8 cellular contexts compared by ENCODE assay signal in the genomic region with DNA sequence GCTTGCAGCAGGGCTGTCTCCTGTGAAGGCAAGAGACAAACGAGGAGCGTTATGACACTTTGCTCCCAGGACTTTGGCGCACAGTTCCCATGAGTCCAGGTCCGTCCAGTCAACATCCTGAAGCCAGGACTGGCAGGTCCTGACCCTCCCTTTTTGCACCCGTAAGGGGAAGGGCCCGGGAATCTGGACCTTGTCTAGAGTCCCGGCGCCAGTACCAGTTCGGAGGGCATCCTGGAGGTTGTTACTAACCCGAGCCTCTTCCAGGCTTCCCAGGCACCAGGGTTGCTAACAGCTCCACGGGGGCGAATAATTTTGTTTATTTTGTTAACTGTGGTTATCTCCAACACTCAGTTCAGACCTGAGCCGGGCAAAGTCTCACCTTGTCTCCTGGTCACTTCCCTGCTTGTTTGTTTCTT. TPM values are rescaled to one million over a fixed set of nuclear protein-coding genes. Genes with fewer than 3 reads are reported as not detected.
DNase-seq lines count a peak whose midpoint lies in the region; ATAC-seq, FAIRE-seq and TF ChIP-seq lines count a peak whose summit lies in the region.

No MANE protein-coding gene starts in this region.

- peak overlapping the region; percentile 50 for H3K27ac ChIP-seq in AG04450 (ENCODE audit: low read depth, low read length)

- TF ChIP-seq CTCF in AG04450 (IDR thresholded peaks at IDR 0.05; ENCODE audit: low read depth, low read length) (no peak), brain (conservative IDR thresholded peaks at IDR 0.05) (no peak)

- H3K36me3 Mint-ChIP-seq in brain = peaks cover 16% of the 10 kb centered on the region
- no peaks in the 10 kb centered on the region for H3K36me3 Mint-ChIP-seq in stimulated activated effector memory CD8-positive, alpha-beta T cell treated with anti-CD3 and anti-CD28 coated beads, Interleukin-12 subunit alpha, Interleukin-12 subunit beta, amount 100 ng/mL, for 72 hours

- H3K9me3 Mint-ChIP-seq in brain = no peaks in the 10 kb centered on the region
- no peaks in the 10 kb centered on the region for H3K9me3 Mint-ChIP-seq in stimulated activated effector memory CD8-positive, alpha-beta T cell treated with anti-CD3 and anti-CD28 coated beads, Interleukin-12 subunit alpha, Interleukin-12 subunit beta, amount 100 ng/mL, for 72 hours

- H3K4me1 Mint-ChIP-seq in brain = peaks cover 56% of the 10 kb centered on the region
- H3K4me1 Mint-ChIP-seq in stimulated activated effector memory CD8-positive, alpha-beta T cell treated with anti-CD3 and anti-CD28 coated beads, Interleukin-12 subunit alpha, Interleukin-12 subunit beta, amount 100 ng/mL, for 72 hours = peaks cover 22% of the 10 kb centered on the region

- H3K9me3 ChIP-seq in AG04450 (ENCODE audit: control insufficient read depth, insufficient read depth, low read length) = no peaks in the 10 kb centered on the region; the same call in 1 of the 2 replicates

- no peak for ATAC-seq in stimulated activated effector memory CD8-positive, alpha-beta T cell treated with anti-CD3 and anti-CD28 coated beads, Interleukin-12 subunit alpha, Interleukin-12 subunit beta, amount 100 ng/mL, for 72 hours
- no peak for ATAC-seq in HG03196 (IDR thresholded peaks at IDR 0.05; ENCODE audit: unreplicated experiment)

- peaks cover under 1% of the 10 kb centered on the region for H3K27me3 Mint-ChIP-seq in brain

- peak overlapping the region; percentile 88 to 96 (median 91) for H3K4me3 Mint-ChIP-seq in brain
- H3K4me3 Mint-ChIP-seq in stimulated activated effector memory CD8-positive, alpha-beta T cell treated with anti-CD3 and anti-CD28 coated beads, Interleukin-12 subunit alpha, Interleukin-12 subunit beta, amount 100 ng/mL, for 72 hours = peak overlapping the region; percentile 85

- peak overlapping the region; percentile 64 for H3K4me3 ChIP-seq in AG04450 (ENCODE audit: low read depth, low read length)

- DNase-seq in AG04450 (ENCODE audit: low read depth, low spot score) (no peak), HTR-8/SVneo (ENCODE audit: insufficient read length, low spot score) (peak; percentile 15), islet precursor cell (peak; percentile 69), CD1c-positive myeloid dendritic cell (ENCODE audit: extremely low spot score) (no peak)
- DNase-seq in stimulated activated effector memory CD8-positive, alpha-beta T cell treated with anti-CD3 and anti-CD28 coated beads, Interleukin-12 subunit alpha, Interleukin-12 subunit beta, amount 100 ng/mL, for 72 hours (ENCODE audit: low spot score in 2 of 2) = peak in 1 of 2 donors; percentile 2
- DNase-seq in activated effector memory CD4-positive, alpha-beta T cell treated with Interleukin-2 at 50 U/mL for 16 hours = no peak

- no peaks in the 10 kb centered on the region for H3K27me3 ChIP-seq in AG04450 (ENCODE audit: control insufficient read depth, insufficient read depth, low read length)

- FAIRE-seq in HTR-8/SVneo (lab: Jason Lieb, UNC) = no peak

- peak overlapping the region; percentile 46 to 97 (median 90) for H3K27ac Mint-ChIP-seq in brain
- peak overlapping the region; percentile 91 for H3K27ac Mint-ChIP-seq in stimulated activated effector memory CD8-positive, alpha-beta T cell treated with anti-CD3 and anti-CD28 coated beads, Interleukin-12 subunit alpha, Interleukin-12 subunit beta, amount 100 ng/mL, for 72 hours

- POLR2A ChIA-PET in AG04450 (lab: Yijun Ruan, JAX) = interaction anchor here (0.5 to 1.5 kb wide), 5 partner anchors 7 to 160 kb away, joined by 3 to 16 read pairs (median 6); partner anchors contain the start of gene ALG14

- CTCF ChIA-PET in AG04450 (lab: Charles Lee) = interaction anchor here (0.5 to 2.4 kb wide), 76 partner anchors 8 to 1425 kb away, joined by 3 to 61 read pairs (median 5); partner anchors contain the start of genes ALG14 and TLCD4

RNA-seq across cellular contexts. Expression of gene RWDD3, which starts 0.7 kb away (rescaled TPM):
- 17.6 and 24.6 TPM in 2 replicates for polyA plus RNA-seq in AG04450 (2011; rRNA removed)
- 6.4 and 8.9 TPM in 2 replicates for polyA minus RNA-seq in AG04450 (2011; rRNA and poly(A)+ RNA removed)
- polyA plus RNA-seq in brain (ENCODE audit: insufficient read depth, low read depth, low replicate concordance) = 2.5 TPM

Comparison
In these comparisons a context has a peak if more than half of its experiments do, and no peak if none do; other contexts are left out.
1. DNase-seq: peak in HTR-8/SVneo (single experiment) and islet precursor cell (single experiment); none in AG04450 (single experiment), CD1c-positive myeloid dendritic cell (single experiment) and activated effector memory CD4-positive, alpha-beta T cell treated with Interleukin-2 at 50 U/mL for 16 hours (single experiment).